Comparison of ENCODE assay signal across 35 cellular contexts in genomic region chr6:161166176-161166575, GRCh38.
"Had no signal": no experiment of that assay in that cellular context is flagged by ENCODE, and none has a peak within 500 bp of the region (broad histone marks: within the 10 kb centered on the region; RNA-seq: fewer than 3 reads in every experiment).

No MANE protein-coding gene starts in this region.

- H3K4me3 Mint-ChIP-seq: activated CD4-positive, alpha-beta memory T cell treated with anti-CD3 and anti-CD28 coated beads for 36 hours; activated CD4-positive, alpha-beta T cell treated with anti-CD3 and anti-CD28 coated beads, Interleukin-2, amount 10 ng/mL, durations not matched to agents 24 days and 14 days; activated naive CD4-positive, alpha-beta T cell treated with anti-CD3 and anti-CD28 coated beads for 36 hours; activated naive CD8-positive, alpha-beta T cell treated with anti-CD3 and anti-CD28 coated beads for 36 hours; activated T-helper 1 cell treated with anti-CD3 and anti-CD28 coated beads, Interleukin-12 subunit alpha, Interleukin-12 subunit beta, Interleukin-2, Interleukin-4 antibody, amounts not matched to agents 30 ng/mL and 10 ng/mL and 1 ng/mL, durations not matched to agents 14 hours and 24 hours and 36 hours; naive thymus-derived CD4-positive, alpha-beta T cell; neural crest cell; stimulated activated memory B cell treated with anti-CD40 and anti-IgM and Interleukin-4, amounts not matched to agents 10 μg/mL and 1 μg/mL and 100 μg/mL, for 72 hours; T-helper 1 cell treated with Interleukin-12 subunit alpha and Interleukin-12 subunit beta and Interleukin-4 antibody, amounts not matched to agents 30 μg/mL and 1 μg/mL, for 36 hours had no signal

- H3K27me3 ChIP-seq: adrenal gland, body of pancreas, stomach, suprapubic skin, transverse colon, uterus had no signal

- H3K4me3 ChIP-seq: adrenal gland, body of pancreas, coronary artery, lung, psoas muscle, skin epidermis, stomach, suprapubic skin, transverse colon, uterus had no signal

- H3K36me3 Mint-ChIP-seq: stimulated activated memory B cell treated with anti-CD40 and anti-IgM and Interleukin-4, amounts not matched to agents 10 μg/mL and 1 μg/mL and 100 μg/mL, for 72 hours had no signal

- H3K27ac ChIP-seq: adrenal gland, body of pancreas, coronary artery, parathyroid adenoma, psoas muscle, skin epidermis, stomach, suprapubic skin, transverse colon, uterus, WERI-Rb-1 had no signal

- H3K27ac Mint-ChIP-seq: activated CD4-positive, alpha-beta memory T cell treated with anti-CD3 and anti-CD28 coated beads for 36 hours; activated CD4-positive, alpha-beta T cell treated with anti-CD3 and anti-CD28 coated beads, Interleukin-2, amount 10 ng/mL, durations not matched to agents 24 days and 14 days; activated naive CD4-positive, alpha-beta T cell treated with anti-CD3 and anti-CD28 coated beads for 36 hours; activated naive CD8-positive, alpha-beta T cell treated with anti-CD3 and anti-CD28 coated beads for 36 hours; activated T-helper 1 cell treated with anti-CD3 and anti-CD28 coated beads, Interleukin-12 subunit alpha, Interleukin-12 subunit beta, Interleukin-2, Interleukin-4 antibody, amounts not matched to agents 30 ng/mL and 10 ng/mL and 1 ng/mL, durations not matched to agents 14 hours and 24 hours and 36 hours; stimulated activated memory B cell treated with anti-CD40 and anti-IgM and Interleukin-4, amounts not matched to agents 10 μg/mL and 1 μg/mL and 100 μg/mL, for 72 hours; T-helper 1 cell treated with Interleukin-12 subunit alpha and Interleukin-12 subunit beta and Interleukin-4 antibody, amounts not matched to agents 30 μg/mL and 1 μg/mL, for 36 hours had no signal

- DNase-seq: activated CD4-positive, alpha-beta memory T cell treated with anti-CD3 and anti-CD28 coated beads for 36 hours; activated CD4-positive, alpha-beta T cell treated with anti-CD3 and anti-CD28 coated beads, Interleukin-2, amount 10 ng/mL, durations not matched to agents 24 days and 14 days; activated CD4-positive, CD25-positive, alpha-beta regulatory T cell treated with anti-CD3 and anti-CD28 coated beads, Interleukin-2, amount 50 U/mL, for 72 hours; activated CD8-positive, alpha-beta memory T cell treated with anti-CD3 and anti-CD28 coated beads, Interleukin-2, amount 50 U/mL, for 4 hours; activated effector memory CD4-positive, alpha-beta T cell treated with anti-CD3 and anti-CD28 coated beads, Interleukin-2, amount 50 U/mL, for 16 hours; activated naive CD4-positive, alpha-beta T cell treated with anti-CD3 and anti-CD28 coated beads for 36 hours; activated naive CD8-positive, alpha-beta T cell treated with anti-CD3 and anti-CD28 coated beads for 36 hours; activated T-cell treated with anti-CD3 and anti-CD28 coated beads, Interleukin-2, amount 50 U/mL, for 1 hour; adrenal gland; aorta; body of pancreas; foreskin fibroblast; hippocampal formation; naive thymus-derived CD4-positive, alpha-beta T cell; occipital lobe; psoas muscle; right cardiac atrium; stimulated activated CD4-positive, alpha-beta T cell treated with anti-CD3 and anti-CD28 coated beads, Interleukin-12 subunit alpha, Interleukin-12 subunit beta, amount 100 ng/mL, for 4 hours; stimulated activated CD4-positive, alpha-beta T cell treated with anti-CD3 and anti-CD28 coated beads, Interleukin-4, amount 100 ng/mL, for 1 hour; stomach; SW 1271; T-helper 9 cell; transverse colon; uterus; WERI-Rb-1 had no signal

- H3K9me3 Mint-ChIP-seq: activated CD4-positive, alpha-beta memory T cell treated with anti-CD3 and anti-CD28 coated beads for 36 hours; activated CD4-positive, alpha-beta T cell treated with anti-CD3 and anti-CD28 coated beads, Interleukin-2, amount 10 ng/mL, durations not matched to agents 24 days and 14 days; activated naive CD4-positive, alpha-beta T cell treated with anti-CD3 and anti-CD28 coated beads for 36 hours; activated naive CD8-positive, alpha-beta T cell treated with anti-CD3 and anti-CD28 coated beads for 36 hours; activated T-helper 1 cell treated with anti-CD3 and anti-CD28 coated beads, Interleukin-12 subunit alpha, Interleukin-12 subunit beta, Interleukin-2, Interleukin-4 antibody, amounts not matched to agents 30 ng/mL and 10 ng/mL and 1 ng/mL, durations not matched to agents 14 hours and 24 hours and 36 hours; naive thymus-derived CD4-positive, alpha-beta T cell; neural crest cell; T-helper 1 cell treated with Interleukin-12 subunit alpha and Interleukin-12 subunit beta and Interleukin-4 antibody, amounts not matched to agents 30 μg/mL and 1 μg/mL, for 36 hours had no signal

- H3K27me3 Mint-ChIP-seq: activated CD4-positive, alpha-beta memory T cell treated with anti-CD3 and anti-CD28 coated beads for 36 hours; activated CD4-positive, alpha-beta T cell treated with anti-CD3 and anti-CD28 coated beads, Interleukin-2, amount 10 ng/mL, durations not matched to agents 24 days and 14 days; activated naive CD8-positive, alpha-beta T cell treated with anti-CD3 and anti-CD28 coated beads for 36 hours; naive thymus-derived CD4-positive, alpha-beta T cell; stimulated activated memory B cell treated with anti-CD40 and anti-IgM and Interleukin-4, amounts not matched to agents 10 μg/mL and 1 μg/mL and 100 μg/mL, for 72 hours had no signal

- ATAC-seq: body of pancreas; left lobe of liver; naive thymus-derived CD4-positive, alpha-beta T cell; psoas muscle; right cardiac atrium; stimulated activated memory B cell treated with anti-CD40 and anti-IgM and Interleukin-4, amounts not matched to agents 10 μg/mL and 1 μg/mL and 100 μg/mL, for 72 hours had no signal
